Comparison of ENCODE assay signal across 12 cellular contexts in the genomic region with DNA sequence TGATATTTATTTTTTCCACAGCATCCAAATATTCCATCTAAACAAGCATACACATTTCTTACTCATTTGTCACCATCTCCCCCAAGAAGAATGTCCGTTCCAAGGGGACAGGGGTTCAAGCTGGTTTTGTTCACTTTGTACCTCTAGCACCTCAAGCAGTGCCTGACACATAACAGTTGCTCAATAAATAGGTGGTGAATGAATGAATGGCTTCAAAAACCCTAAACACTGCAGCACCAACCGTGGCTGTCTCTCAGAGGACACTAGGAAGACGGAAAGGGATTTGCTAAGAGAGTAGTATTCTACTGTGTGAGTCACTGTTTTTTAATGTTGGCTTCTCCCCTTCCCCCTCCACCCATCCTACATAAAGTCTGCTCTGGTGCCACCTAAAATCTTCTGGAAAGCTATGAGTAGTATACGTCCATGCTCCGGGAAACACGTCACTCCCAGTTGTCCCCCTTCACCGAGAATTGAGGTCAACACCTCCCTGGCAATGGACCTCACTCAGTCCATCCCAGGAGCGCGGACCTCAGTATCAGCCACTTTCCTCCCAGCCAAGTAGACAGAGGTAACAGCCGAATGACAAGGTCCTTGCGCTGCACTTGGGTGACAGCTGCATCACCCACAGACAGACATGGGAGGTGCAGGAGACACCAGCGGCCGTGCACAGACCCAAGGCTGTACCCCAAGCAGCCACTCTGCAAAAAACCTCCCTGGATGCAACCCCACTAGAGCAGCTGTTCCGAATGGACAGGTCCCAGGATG.
DNase-seq lines count a peak whose midpoint lies in the region; ATAC-seq, FAIRE-seq and TF ChIP-seq lines count a peak whose summit lies in the region.
"Had no signal": no experiment of that assay in that cellular context is flagged by ENCODE, and none has a peak within 500 bp of the region (broad histone marks: within the 10 kb centered on the region; RNA-seq: fewer than 3 reads in every experiment).

No MANE protein-coding gene starts in this region.

- no peak for TF ChIP-seq POLR2A in GM12891 (IDR thresholded peaks at IDR 0.05; ENCODE audit: low read depth, low read length)

- H3K9me3 Mint-ChIP-seq in T-helper 2 cell treated with Interferon-gamma antibody and Interleukin-4, amounts not matched to agents 5 μg/mL and 100 μg/mL, for 36 hours: no peaks in the 10 kb centered on the region
- no peaks in the 10 kb centered on the region for H3K9me3 Mint-ChIP-seq in activated CD4-positive, alpha-beta memory T cell treated with anti-CD3 and anti-CD28 coated beads for 36 hours
- no peaks in the 10 kb centered on the region for H3K9me3 Mint-ChIP-seq in effector memory CD8-positive, alpha-beta T cell
- H3K9me3 Mint-ChIP-seq in stimulated activated naive B cell treated with anti-CD40 and anti-IgM and Interleukin-4, amounts not matched to agents 10 μg/mL and 1 μg/mL and 100 μg/mL, for 72 hours: peaks cover 5 to 11% of the 10 kb centered on the region in 2 donors
- no peaks in the 10 kb centered on the region; the same call in 2 of the 3 replicates for H3K9me3 Mint-ChIP-seq in GM23338

- H3K79me2 ChIP-seq in GM23338 (replicated peaks; ENCODE audit: insufficient read depth) (no peaks in the 10 kb centered on the region), PC-3 (ENCODE audit: low read length) (no peaks in the 10 kb centered on the region)

- peak overlapping the region; percentile 78 for H3K4me3 Mint-ChIP-seq in T-helper 2 cell treated with Interferon-gamma antibody and Interleukin-4, amounts not matched to agents 5 μg/mL and 100 μg/mL, for 36 hours
- H3K4me3 Mint-ChIP-seq in activated CD4-positive, alpha-beta memory T cell treated with anti-CD3 and anti-CD28 coated beads for 36 hours: no peak overlapping the region
- H3K4me3 Mint-ChIP-seq in effector memory CD8-positive, alpha-beta T cell: peak overlapping the region; percentile 74 to 90
- H3K4me3 Mint-ChIP-seq in stimulated activated naive B cell treated with anti-CD40 and anti-IgM and Interleukin-4, amounts not matched to agents 10 μg/mL and 1 μg/mL and 100 μg/mL, for 72 hours: peak overlapping the region in 1 of 2 donors; percentile 47
- H3K4me3 Mint-ChIP-seq in GM23338: no peak overlapping the region
- H3K4me3 Mint-ChIP-seq: WTC11 had no signal

- peaks cover 63% of the 10 kb centered on the region for H3K4me1 Mint-ChIP-seq in T-helper 2 cell treated with Interferon-gamma antibody and Interleukin-4, amounts not matched to agents 5 μg/mL and 100 μg/mL, for 36 hours (ENCODE audit: low read depth)
- H3K4me1 Mint-ChIP-seq in activated CD4-positive, alpha-beta memory T cell treated with anti-CD3 and anti-CD28 coated beads for 36 hours (ENCODE audit: low read depth): peaks cover 81% of the 10 kb centered on the region
- H3K4me1 Mint-ChIP-seq in effector memory CD8-positive, alpha-beta T cell (ENCODE audit: low read depth in 2 of 2): peaks cover 88 to 95% of the 10 kb centered on the region in 2 donors
- peaks cover 74 to 94% of the 10 kb centered on the region in 2 donors for H3K4me1 Mint-ChIP-seq in stimulated activated naive B cell treated with anti-CD40 and anti-IgM and Interleukin-4, amounts not matched to agents 10 μg/mL and 1 μg/mL and 100 μg/mL, for 72 hours
- peaks cover 27% of the 10 kb centered on the region for H3K4me1 Mint-ChIP-seq in GM23338

- H3K4me2 ChIP-seq in GM23338 (no peak overlapping the region), PC-3 (ENCODE audit: low read length) (no peak overlapping the region)

- no peak for ATAC-seq in effector memory CD8-positive, alpha-beta T cell (replicated peaks)
- no peak for ATAC-seq in stimulated activated naive B cell treated with anti-CD40 and anti-IgM and Interleukin-4, amounts not matched to agents 10 μg/mL and 1 μg/mL and 100 μg/mL, for 72 hours (replicated peaks)
- no peak for ATAC-seq in GM23338
- ATAC-seq in PC-3: no peak
- ATAC-seq: sciatic nerve, WTC11 had no signal

- H3K9me2 ChIP-seq in GM23338 (ENCODE audit: insufficient read depth) (no peaks in the 10 kb centered on the region), PC-3 (replicated peaks; ENCODE audit: low read length) (no peaks in the 10 kb centered on the region)

- POLR2A ChIA-PET in activated CD4-positive, alpha-beta memory T cell treated with anti-CD3 and anti-CD28 coated beads for 36 hours (lab: Charles Lee): no interaction called here
- POLR2A ChIA-PET in PC-3 (lab: Charles Lee; ENCODE audit: unreplicated experiment): interaction anchor here (0.6 kb wide), 1 partner anchor 25 kb away, joined by 3 read pairs; no protein-coding TSS in a partner anchor

- H2AFZ ChIP-seq in GM23338 (no peak overlapping the region), PC-3 (ENCODE audit: low read length) (no peak overlapping the region)

- H3K36me3 ChIP-seq in GM23338 (ENCODE audit: insufficient read depth) (no peaks in the 10 kb centered on the region), PC-3 (ENCODE audit: low read depth, low read length) (no peaks in the 10 kb centered on the region)

- H3K27ac Mint-ChIP-seq in T-helper 2 cell treated with Interferon-gamma antibody and Interleukin-4, amounts not matched to agents 5 μg/mL and 100 μg/mL, for 36 hours: peak overlapping the region; percentile 80
- H3K27ac Mint-ChIP-seq in activated CD4-positive, alpha-beta memory T cell treated with anti-CD3 and anti-CD28 coated beads for 36 hours: peak overlapping the region; percentile 79
- peak overlapping the region; percentile 63 to 93 for H3K27ac Mint-ChIP-seq in effector memory CD8-positive, alpha-beta T cell
- H3K27ac Mint-ChIP-seq in stimulated activated naive B cell treated with anti-CD40 and anti-IgM and Interleukin-4, amounts not matched to agents 10 μg/mL and 1 μg/mL and 100 μg/mL, for 72 hours: peak overlapping the region; percentile 93
- no peak overlapping the region for H3K27ac Mint-ChIP-seq in GM23338
- H3K27ac Mint-ChIP-seq: WTC11 had no signal

- peaks cover 39% of the 10 kb centered on the region for H3K36me3 Mint-ChIP-seq in T-helper 2 cell treated with Interferon-gamma antibody and Interleukin-4, amounts not matched to agents 5 μg/mL and 100 μg/mL, for 36 hours (ENCODE audit: low read depth)
- peaks cover 40% of the 10 kb centered on the region for H3K36me3 Mint-ChIP-seq in activated CD4-positive, alpha-beta memory T cell treated with anti-CD3 and anti-CD28 coated beads for 36 hours
- H3K36me3 Mint-ChIP-seq in effector memory CD8-positive, alpha-beta T cell (ENCODE audit: insufficient read depth): peaks cover 28% of the 10 kb centered on the region
- peaks cover 36 to 67% of the 10 kb centered on the region in 2 donors for H3K36me3 Mint-ChIP-seq in stimulated activated naive B cell treated with anti-CD40 and anti-IgM and Interleukin-4, amounts not matched to agents 10 μg/mL and 1 μg/mL and 100 μg/mL, for 72 hours
- peaks cover under 1% of the 10 kb centered on the region; the same call in 1 of the 3 replicates for H3K36me3 Mint-ChIP-seq in GM23338 (ENCODE audit: low read depth)

- intact Hi-C loops in activated CD4-positive, alpha-beta memory T cell treated with anti-CD3 and anti-CD28 coated beads for 36 hours (cut with micrococcal nuclease): no loop called here
- intact Hi-C loops in PC-3 (cut with micrococcal nuclease): no loop called here

- H3K27ac ChIP-seq in GM23338 (ENCODE audit: low read depth) (no peak overlapping the region), PC-3 (ENCODE audit: low read length) (no peak overlapping the region)
- H3K27ac ChIP-seq: epithelial cell of prostate, SK-N-MC had no signal

- no TSS peak for BruUV-seq in PC-3 (replicated peaks; lab: Mats Ljungman, UMichigan)

- H3K4me1 ChIP-seq in GM23338 (ENCODE audit: insufficient read depth) (peaks cover 5% of the 10 kb centered on the region; the same call in 1 of the 2 replicates), PC-3 (ENCODE audit: insufficient read depth, low read length) (peaks cover 7% of the 10 kb centered on the region; the same call in 1 of the 2 replicates)

- no peaks in the 10 kb centered on the region for H3K27me3 Mint-ChIP-seq in T-helper 2 cell treated with Interferon-gamma antibody and Interleukin-4, amounts not matched to agents 5 μg/mL and 100 μg/mL, for 36 hours (ENCODE audit: low read depth)
- no peaks in the 10 kb centered on the region for H3K27me3 Mint-ChIP-seq in activated CD4-positive, alpha-beta memory T cell treated with anti-CD3 and anti-CD28 coated beads for 36 hours
- H3K27me3 Mint-ChIP-seq in effector memory CD8-positive, alpha-beta T cell: no peaks in the 10 kb centered on the region
- H3K27me3 Mint-ChIP-seq in stimulated activated naive B cell treated with anti-CD40 and anti-IgM and Interleukin-4, amounts not matched to agents 10 μg/mL and 1 μg/mL and 100 μg/mL, for 72 hours: no peaks in the 10 kb centered on the region
- peaks cover 7% of the 10 kb centered on the region for H3K27me3 Mint-ChIP-seq in GM23338 (ENCODE audit: insufficient read depth, low read depth, poor library complexity)

- H3F3A ChIP-seq in GM23338 (replicated peaks; ENCODE audit: low read depth): no peaks in the 10 kb centered on the region
- no peaks in the 10 kb centered on the region for H3F3A ChIP-seq in PC-3 (ENCODE audit: low read length, unreplicated experiment)

- H3K4me3 ChIP-seq in GM23338 (no peak overlapping the region), PC-3 (ENCODE audit: low read length) (no peak overlapping the region)
- H3K4me3 ChIP-seq: SK-N-MC had no signal

- DNase-seq in T-helper 2 cell treated with Interferon-gamma antibody and Interleukin-4, amounts not matched to agents 5 μg/mL and 100 μg/mL, for 36 hours (ENCODE audit: low spot score): no peak
- DNase-seq in T-helper 2 cell (no peak), GM23338 (ENCODE audit: low spot score) (no peak), GM12891 (ENCODE audit: insufficient read length, low spot score) (no peak), PC-3 (no peak)
- DNase-seq in activated CD4-positive, alpha-beta memory T cell treated with anti-CD3 and anti-CD28 coated beads for 36 hours: no peak
- DNase-seq in effector memory CD8-positive, alpha-beta T cell: no peak
- DNase-seq in stimulated activated naive B cell treated with anti-CD40 and anti-IgM and Interleukin-4, amounts not matched to agents 10 μg/mL and 1 μg/mL and 100 μg/mL, for 72 hours: no peak

- FAIRE-seq in GM12891 (lab: Jason Lieb, UNC): no peak

- no peaks in the 10 kb centered on the region for H3K9me3 ChIP-seq in PC-3 (ENCODE audit: low read length)

- TF ChIP-seq CTCF in GM23338 (conservative IDR thresholded peaks at IDR 0.05; ENCODE audit: low read depth in 2 of 2) (no peak), PC-3 (conservative IDR thresholded peaks at IDR 0.05; ENCODE audit: low read depth, low read length) (no peak)

- no peak overlapping the region for H3K9ac ChIP-seq in PC-3 (ENCODE audit: low read length)

- no peaks in the 10 kb centered on the region for H4K20me1 ChIP-seq in GM23338 (replicated peaks; ENCODE audit: insufficient read depth)
- no peaks in the 10 kb centered on the region for H4K20me1 ChIP-seq in PC-3 (ENCODE audit: low read length)

- H3K27me3 ChIP-seq in GM23338 (ENCODE audit: insufficient read depth) (no peaks in the 10 kb centered on the region), PC-3 (ENCODE audit: low read length) (no peaks in the 10 kb centered on the region)

- CTCF ChIA-PET in activated CD4-positive, alpha-beta memory T cell treated with anti-CD3 and anti-CD28 coated beads for 36 hours (lab: Charles Lee): interaction anchor here (0.7 kb wide), 1 partner anchor 10 kb away, joined by 3 read pairs; no protein-coding TSS in a partner anchor
- CTCF ChIA-PET in PC-3 (lab: Charles Lee): no interaction called here

TF ChIP-seq in GM12891, 5 proteins besides CTCF, POLR2A, EP300 and RAD21 (continues in another document):
- no peak for TF ChIP-seq PAX5 (IDR thresholded peaks at IDR 0.05; ENCODE audit: insufficient read depth, low read length, severe bottlenecking)

Comparison
In these comparisons a context has a peak if more than half of its experiments do, and no peak if none do; other contexts are left out.
1. H3K4me3 Mint-ChIP-seq: peak in T-helper 2 cell treated with Interferon-gamma antibody and Interleukin-4, amounts not matched to agents 5 μg/mL and 100 μg/mL, for 36 hours (single experiment) and effector memory CD8-positive, alpha-beta T cell (2 of 2); none in activated CD4-positive, alpha-beta memory T cell treated with anti-CD3 and anti-CD28 coated beads for 36 hours (single experiment) and GM23338 (single experiment).